ENCODE assay signal across 38 cellular contexts in the genomic region with DNA sequence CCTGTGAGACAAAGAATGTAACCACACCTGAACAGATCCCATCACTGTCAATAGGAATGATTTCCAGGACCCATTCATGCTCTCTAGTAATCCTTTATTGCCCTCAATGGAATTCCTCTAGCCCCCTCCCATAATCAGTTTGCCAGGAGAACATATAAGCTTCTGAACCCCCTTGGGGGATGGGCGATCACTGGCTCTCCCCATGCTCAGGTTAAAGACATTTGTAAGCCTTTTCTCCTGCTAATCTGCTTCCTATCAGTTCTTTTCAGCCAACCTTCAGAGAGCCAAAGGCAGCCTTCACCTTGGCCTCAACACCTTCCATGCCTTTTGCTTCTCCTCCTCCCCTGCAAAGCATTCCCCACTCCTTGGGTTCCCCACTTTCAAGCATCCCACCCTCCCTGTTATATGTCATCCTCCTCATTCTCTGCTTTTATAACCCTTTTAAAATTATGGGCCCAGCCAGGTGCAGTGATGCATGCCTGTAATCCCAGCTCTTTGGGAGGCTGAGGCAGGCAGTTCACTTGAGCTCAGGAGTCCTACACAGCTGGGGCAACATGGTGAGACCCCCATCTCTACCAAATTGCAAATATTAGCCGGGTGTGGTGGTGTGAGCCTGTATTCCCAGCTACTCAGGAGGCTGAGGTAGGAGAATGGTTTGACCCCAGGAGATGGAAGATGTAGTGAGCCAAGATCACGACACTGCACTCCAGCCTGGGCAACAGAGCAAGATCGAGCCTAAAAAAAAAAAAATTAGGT. TPM values are rescaled to one million over a fixed set of nuclear protein-coding genes. Genes with fewer than 3 reads are reported as not detected.
"Had no signal": no experiment of that assay in that cellular context is flagged by ENCODE, and none has a peak within 500 bp of the region (broad histone marks: within the 10 kb centered on the region; RNA-seq: fewer than 3 reads in every experiment).

No MANE protein-coding gene starts in this region.

- H3K9me3 Mint-ChIP-seq: type B pancreatic cell had no signal

- H3K27ac ChIP-seq: brain microvascular endothelial cell, coronary artery, gastroesophageal sphincter, hepatocyte, pancreas, psoas muscle, sigmoid colon, thoracic aorta, uterus, VCaP had no signal

- H3K36me3 Mint-ChIP-seq: stimulated activated effector memory CD8-positive, alpha-beta T cell treated with anti-CD3 and anti-CD28 coated beads, Interleukin-12 subunit alpha, Interleukin-12 subunit beta, amount 100 ng/mL, for 72 hours; type B pancreatic cell had no signal

- H3K27me3 Mint-ChIP-seq: activated T-cell treated with anti-CD3 and anti-CD28 coated beads, Interleukin-2, amount 50 U/mL, for 24 hours; effector memory CD8-positive, alpha-beta T cell; stimulated activated naive CD8-positive, alpha-beta T cell treated with anti-CD3 and anti-CD28 coated beads, Interleukin-15, Interleukin-2, amounts not matched to agents 100 ng/mL and 50 ng/mL, for 24 hours; type B pancreatic cell had no signal

- H3K4me1 Mint-ChIP-seq: stimulated activated effector memory CD8-positive, alpha-beta T cell treated with anti-CD3 and anti-CD28 coated beads, Interleukin-12 subunit alpha, Interleukin-12 subunit beta, amount 100 ng/mL, for 72 hours had no signal

- DNase-seq: activated CD4-positive, alpha-beta T cell treated with anti-CD3 and anti-CD28 coated beads for 48 hours; activated CD4-positive, alpha-beta T cell treated with anti-CD3 and anti-CD28 coated beads, Interleukin-2, amount 50 U/mL, for 48 hours; activated CD8-positive, alpha-beta memory T cell treated with anti-CD3 and anti-CD28 coated beads, Interleukin-2, amount 50 U/mL, for 48 hours; activated gamma-delta T cell; activated naive CD4-positive, alpha-beta T cell treated with anti-CD3 and anti-CD28 coated beads, Interleukin-2, amount 50 U/mL, for 16 hours; activated T-cell treated with anti-CD3 and anti-CD28 coated beads, Interleukin-2, amount 50 U/mL, for 24 hours; amniotic stem cell; brain microvascular endothelial cell; effector memory CD8-positive, alpha-beta T cell; left cardiac atrium; left ventricle myocardium superior; nucleus accumbens; pancreas; psoas muscle; sigmoid colon; small intestine; stimulated activated CD4-positive, alpha-beta T cell treated with anti-CD3 and anti-CD28 coated beads, Interleukin-4, amount 100 ng/mL, for 24 hours; T-helper 9 cell; uterus had no signal

- H3K9me3 ChIP-seq: pancreas, uterus had no signal

- H3K4me3 ChIP-seq: coronary artery, gastroesophageal sphincter, hepatocyte, pancreas, psoas muscle, sigmoid colon, thoracic aorta, uterus had no signal

- H3K4me1 ChIP-seq: gastroesophageal sphincter, pancreas, psoas muscle, sigmoid colon, uterus had no signal

- ATAC-seq: activated CD4-positive, CD25-positive, alpha-beta regulatory T cell treated with anti-CD3 and anti-CD28 coated beads, Interleukin-2, amount 50 U/mL, for 24 hours; effector memory CD8-positive, alpha-beta T cell; gastroesophageal sphincter; left cardiac atrium; left ventricle myocardium superior; pancreas; psoas muscle; stimulated activated effector memory CD8-positive, alpha-beta T cell treated with anti-CD3 and anti-CD28 coated beads, Interleukin-12 subunit alpha, Interleukin-12 subunit beta, amount 100 ng/mL, for 72 hours had no signal

- H3K4me3 Mint-ChIP-seq: activated T-cell treated with anti-CD3 and anti-CD28 coated beads, Interleukin-2, amount 50 U/mL, for 24 hours; effector memory CD8-positive, alpha-beta T cell; stimulated activated effector memory CD8-positive, alpha-beta T cell treated with anti-CD3 and anti-CD28 coated beads, Interleukin-12 subunit alpha, Interleukin-12 subunit beta, amount 100 ng/mL, for 72 hours; stimulated activated naive CD8-positive, alpha-beta T cell treated with anti-CD3 and anti-CD28 coated beads, Interleukin-15, Interleukin-2, amounts not matched to agents 100 ng/mL and 50 ng/mL, for 24 hours; T-helper 1 cell treated with Interleukin-12 subunit alpha and Interleukin-12 subunit beta and Interleukin-4 antibody, amounts not matched to agents 30 μg/mL and 1 μg/mL, for 36 hours; type B pancreatic cell had no signal

- H3K36me3 ChIP-seq: brain microvascular endothelial cell, gastroesophageal sphincter, pancreas, sigmoid colon, thoracic aorta, uterus had no signal

- H3K27ac Mint-ChIP-seq: activated T-cell treated with anti-CD3 and anti-CD28 coated beads, Interleukin-2, amount 50 U/mL, for 24 hours; effector memory CD8-positive, alpha-beta T cell; stimulated activated effector memory CD8-positive, alpha-beta T cell treated with anti-CD3 and anti-CD28 coated beads, Interleukin-12 subunit alpha, Interleukin-12 subunit beta, amount 100 ng/mL, for 72 hours; stimulated activated naive CD8-positive, alpha-beta T cell treated with anti-CD3 and anti-CD28 coated beads, Interleukin-15, Interleukin-2, amounts not matched to agents 100 ng/mL and 50 ng/mL, for 24 hours; T-helper 1 cell treated with Interleukin-12 subunit alpha and Interleukin-12 subunit beta and Interleukin-4 antibody, amounts not matched to agents 30 μg/mL and 1 μg/mL, for 36 hours; type B pancreatic cell had no signal

- H3K27me3 ChIP-seq: brain microvascular endothelial cell, hepatocyte, pancreas, uterus had no signal

RNA-seq across cellular contexts. Expression of a gene that starts 12.4 kb away (rescaled TPM):
- total RNA-seq: activated CD8-positive, alpha-beta memory T cell treated with anti-CD3 and anti-CD28 coated beads for 36 hours; astrocyte; cerebellum; endothelial cell of umbilical vein; fibroblast of lung; fibroblast of villous mesenchyme; gastroesophageal sphincter; hepatocyte; left cardiac atrium; left ventricle myocardium superior; lung microvascular endothelial cell; mucosa of gallbladder; pancreas; sigmoid colon; subcutaneous adipose tissue; thoracic aorta; uterus had no signal
